In the genomic region with DNA sequence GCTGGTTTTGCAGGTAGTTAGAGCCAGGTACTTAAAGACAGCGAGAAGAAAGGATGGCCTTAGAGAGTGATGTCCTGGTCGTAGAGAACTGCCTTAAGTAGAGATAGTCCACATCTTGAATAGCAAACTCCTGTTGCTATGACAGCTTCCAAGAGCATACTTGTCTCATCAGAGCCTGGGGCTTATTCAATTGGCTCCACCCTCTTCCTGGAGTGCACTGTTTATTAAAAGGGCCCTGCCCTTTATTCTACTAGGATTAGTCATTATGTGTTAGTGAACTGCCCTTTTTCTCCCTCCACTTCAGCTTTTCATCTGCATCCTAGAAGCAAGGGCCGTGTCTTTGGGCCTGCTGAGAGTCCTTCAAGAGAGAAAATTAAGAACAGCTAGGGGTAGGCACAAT, we compare ENCODE assay signal across 10 cellular contexts.
A peak's percentile ranks its signal among the peaks of the same experiment; 100 is the strongest.
DNase-seq lines count a peak whose midpoint lies in the region; ATAC-seq and TF ChIP-seq lines count a peak whose summit lies in the region.
"Had no signal": no experiment of that assay in that cellular context is flagged by ENCODE, and none has a peak within 500 bp of the region (broad histone marks: within the 10 kb centered on the region; RNA-seq: fewer than 3 reads in every experiment).

No MANE protein-coding gene starts in this region.

- peaks cover 3% of the 10 kb centered on the region for H3K27me3 Mint-ChIP-seq in nephron progenitor cell (ENCODE audit: low read depth, poor library complexity)
- H3K27me3 Mint-ChIP-seq: T-helper 17 cell had no signal

- TF ChIP-seq CTCF in IMR-90 (conservative IDR thresholded peaks at IDR 0.05; ENCODE audit: low read depth, low read length) (no peak), mammary epithelial cell (conservative IDR thresholded peaks at IDR 0.05 in 1 of 2, IDR thresholded peaks at IDR 0.05 in 1 of 2; ENCODE audit: extremely low read depth in 1 of 2, insufficient read depth in 1 of 2, low read depth in 1 of 2, low read length in 2 of 2) (no peak), nephron progenitor cell (IDR thresholded peaks at IDR 0.05) (no peak), gastrocnemius medialis (IDR thresholded peaks at IDR 0.05 in 4 of 5, conservative IDR thresholded peaks at IDR 0.05 in 1 of 5) (no peak)

- TF ChIP-seq RAD21 in IMR-90 (IDR thresholded peaks at IDR 0.05; ENCODE audit: low read length), result no peak

- H3K9me3 ChIP-seq in IMR-90 (ENCODE audit: control insufficient read depth, insufficient read depth, low read length) (no peaks in the 10 kb centered on the region), mammary epithelial cell (replicated peaks; ENCODE audit: insufficient read depth, low read length) (peaks cover 2% of the 10 kb centered on the region), gastrocnemius medialis (no peaks in the 10 kb centered on the region)

- peak overlapping the region; percentile 50 for H2BK120ac ChIP-seq in IMR-90 (ENCODE audit: low read depth, low read length)

- H3K56ac ChIP-seq in IMR-90 (ENCODE audit: extremely low read depth, insufficient read depth, low read length), result peak overlapping the region; percentile 10; the same call in 1 of the 2 replicates

- CTCF ChIA-PET in IMR-90 (lab: Yijun Ruan, JAX) (interaction anchor here (0.6 to 0.7 kb wide), 2 partner anchors 82 to 189 kb away, joined by 3 read pairs; no protein-coding TSS in a partner anchor), mammary epithelial cell (lab: Charles Lee; ENCODE audit: low non-redundant PET) (no interaction called here)

- peak overlapping the region; percentile 81; the same call in 1 of the 2 replicates for H3K18ac ChIP-seq in IMR-90 (ENCODE audit: low read depth, low read length)

- peak overlapping the region; percentile 77 for H3K9ac ChIP-seq in IMR-90 (ENCODE audit: low read depth, low read length)
- H3K9ac ChIP-seq in mammary epithelial cell (ENCODE audit: insufficient read depth, low read length), result no peak overlapping the region

- TF ChIP-seq POLR2A in IMR-90 (IDR thresholded peaks at IDR 0.05; ENCODE audit: low read depth, low read length) (no peak), gastrocnemius medialis (IDR thresholded peaks at IDR 0.05) (no peak)

- H2AK5ac ChIP-seq in IMR-90 (ENCODE audit: low read depth, low read length), result 0 out of 2 replicates have a peak overlapping the region, but pooled peaks have one; percentile 7

- H3K14ac ChIP-seq in IMR-90 (replicated peaks; ENCODE audit: low read depth, low read length), result no peak overlapping the region

- H3K23ac ChIP-seq in IMR-90 (ENCODE audit: low read depth, low read length), result no peak overlapping the region

- H3K36me3 ChIP-seq in IMR-90 (ENCODE audit: control insufficient read depth, insufficient read depth, low read length) (no peaks in the 10 kb centered on the region), mammary epithelial cell (ENCODE audit: insufficient read depth, low read length) (no peaks in the 10 kb centered on the region), gastrocnemius medialis (no peaks in the 10 kb centered on the region)

- H3K27ac ChIP-seq in IMR-90 (ENCODE audit: insufficient read depth, low read length) (peak overlapping the region; percentile 75), mammary epithelial cell (ENCODE audit: insufficient read depth, low read depth, low read length) (peak overlapping the region; percentile 65), gastrocnemius medialis (no peak overlapping the region)

- H3K4me3 ChIP-seq in IMR-90 (ENCODE audit: insufficient read depth, low read depth, low read length), result no peak overlapping the region
- H3K4me3 ChIP-seq in mammary epithelial cell (replicated peaks in 1 of 3; ENCODE audit: insufficient read depth in 1 of 3, low read depth in 2 of 3, low read length in 3 of 3), result no peak overlapping the region
- H3K4me3 ChIP-seq in gastrocnemius medialis, result no peak overlapping the region

- peaks cover 6% of the 10 kb centered on the region; the same call in 1 of the 2 replicates for H3K4me1 ChIP-seq in IMR-90 (ENCODE audit: control insufficient read depth, insufficient read depth, low read length)
- H3K4me1 ChIP-seq in mammary epithelial cell (ENCODE audit: insufficient read depth, low read length), result peaks cover 31% of the 10 kb centered on the region
- no peaks in the 10 kb centered on the region for H3K4me1 ChIP-seq in gastrocnemius medialis

- WGBS in IMR-90 (ENCODE audit: extremely low coverage in 2 of 2, insufficient read length in 1 of 2), 2 experiments, result no CpG with 5 or more reads among the region's 3 CpGs
- 22% methylated on average over 3 of the region's 3 CpGs for WGBS in mammary epithelial cell (ENCODE audit: low coverage, missing lambda C conversion rate)

- no peaks in the 10 kb centered on the region for H3K4me1 Mint-ChIP-seq in nephron progenitor cell
- H3K4me1 Mint-ChIP-seq: T-helper 17 cell had no signal

- H3K4ac ChIP-seq in IMR-90 (ENCODE audit: low read depth, low read length), result peak overlapping the region; percentile 68

- H2BK15ac ChIP-seq in IMR-90 (ENCODE audit: low read depth, low read length), result peak overlapping the region; percentile 62; the same call in 2 of the 3 replicates

- POLR2A ChIA-PET in IMR-90 (lab: Charles Lee; ENCODE audit: unreplicated experiment), result no interaction called here

- H2BK5ac ChIP-seq in IMR-90 (ENCODE audit: low read depth, low read length, poor library complexity, severe bottlenecking), result peak overlapping the region; percentile 65

- H3K4me2 ChIP-seq in IMR-90 (ENCODE audit: low read depth, low read length) (peak overlapping the region; percentile 53; the same call in 1 of the 2 replicates), mammary epithelial cell (ENCODE audit: insufficient read depth, low read depth, low read length) (no peak overlapping the region)

- H3K9me3 Mint-ChIP-seq in nephron progenitor cell, result peaks cover 60% of the 10 kb centered on the region

- H3K9me1 ChIP-seq in IMR-90 (ENCODE audit: insufficient read depth, low read length), result peaks cover 3% of the 10 kb centered on the region; the same call in 1 of the 2 replicates

- no peaks in the 10 kb centered on the region for H3K79me2 ChIP-seq in mammary epithelial cell (ENCODE audit: insufficient read depth, low read length)

- BruUV-seq in IMR-90 (replicated peaks; lab: Mats Ljungman, UMichigan) (no TSS peak), mammary epithelial cell (replicated peaks; lab: Mats Ljungman, UMichigan) (no TSS peak)

- H4K20me1 ChIP-seq in IMR-90 (ENCODE audit: insufficient read depth, low read length), result no peaks in the 10 kb centered on the region
- H4K20me1 ChIP-seq in mammary epithelial cell (ENCODE audit: insufficient read depth, low read length), result no peaks in the 10 kb centered on the region

- H2AFZ ChIP-seq in IMR-90 (replicated peaks; ENCODE audit: low read length, poor library complexity) (no peak overlapping the region), mammary epithelial cell (ENCODE audit: low read depth, low read length) (peak overlapping the region; percentile 58)

- in situ Hi-C loops in IMR-90 (cut with MboI; ENCODE audit: low sequenced_read_pairs) (no loop called here), mammary epithelial cell (cut with MboI; ENCODE audit: low sequenced_read_pairs in 2 of 2) (no loop called here), gastrocnemius medialis (cut with MboI; ENCODE audit: low sequenced_read_pairs in 4 of 4) (no loop called here)

- H2BK20ac ChIP-seq in IMR-90 (ENCODE audit: low read depth, low read length), result no peak overlapping the region

- H4K5ac ChIP-seq in IMR-90 (ENCODE audit: low read depth, low read length), result peak overlapping the region; percentile 64; the same call in 1 of the 2 replicates

- peak overlapping the region; percentile 4 to 44; a peak in 1 of 4 replicates for H4K8ac ChIP-seq in IMR-90 (ENCODE audit: low read depth in 2 of 2, low read length in 2 of 2)

- H2AK9ac ChIP-seq in IMR-90 (replicated peaks; ENCODE audit: low read depth, low read length, poor library complexity), result no peak overlapping the region

- intact Hi-C loops in IMR-90 (cut with micrococcal nuclease) (no loop called here), mammary epithelial cell (cut with micrococcal nuclease) (no loop called here), gastrocnemius medialis (cut with DNase I; ENCODE audit: low total_unique reads) (no loop called here)

- H3K79me1 ChIP-seq in IMR-90 (ENCODE audit: low read depth in 1 of 2, low read length in 2 of 2), result no peaks in the 10 kb centered on the region

- ATAC-seq in IMR-90 (ENCODE audit: low read depth) (peak; percentile 89), gastrocnemius medialis (no peak)
- ATAC-seq: T-helper 17 cell had no signal

- H3K4me3 Mint-ChIP-seq in nephron progenitor cell, result no peak overlapping the region
- H3K4me3 Mint-ChIP-seq: T-helper 17 cell had no signal

- H3K27ac Mint-ChIP-seq in nephron progenitor cell, result peak overlapping the region; percentile 50
- H3K27ac Mint-ChIP-seq: T-helper 17 cell had no signal

- H3K27me3 ChIP-seq in IMR-90 (ENCODE audit: control insufficient read depth, insufficient read depth, low read length), result no peaks in the 10 kb centered on the region
- H3K27me3 ChIP-seq in mammary epithelial cell (ENCODE audit: insufficient read depth, low read length), result no peaks in the 10 kb centered on the region
- no peaks in the 10 kb centered on the region for H3K27me3 ChIP-seq in gastrocnemius medialis

- H4K91ac ChIP-seq in IMR-90 (ENCODE audit: insufficient read depth, low read depth, low read length), result peak overlapping the region; percentile 74; the same call in 1 of the 2 replicates

- H3K36me3 Mint-ChIP-seq in nephron progenitor cell (ENCODE audit: low read depth), result peaks cover 11% of the 10 kb centered on the region

- DNase-seq in Daoy (ENCODE audit: low read depth) (peak; percentile 39), IMR-90 (peak; percentile 81), mammary epithelial cell (peak; percentile 76), nephron progenitor cell (no peak), ecto neural progenitor cell (ENCODE audit: low spot score) (no peak), gastrocnemius medialis (no peak), NCI-H526 treated with DMSO at 0.1 percent for 48 hours (lab: John Stamatoyannopoulos, UW) (no peak)
- DNase-seq: hippocampal formation, NCI-H510A treated with DMSO at 0.1 percent for 48 hours, T-helper 17 cell had no signal

- dilution Hi-C loops in IMR-90 (cut with HindIII; ENCODE audit: low sequenced_read_pairs, unreplicated experiment) (no loop called here), mammary epithelial cell (cut with HindIII; ENCODE audit: low sequenced_read_pairs) (no loop called here)

TF ChIP-seq in IMR-90, 13 proteins besides CTCF, POLR2A, EP300 and RAD21 (continues in another document):
- TF ChIP-seq, protein P1, sequence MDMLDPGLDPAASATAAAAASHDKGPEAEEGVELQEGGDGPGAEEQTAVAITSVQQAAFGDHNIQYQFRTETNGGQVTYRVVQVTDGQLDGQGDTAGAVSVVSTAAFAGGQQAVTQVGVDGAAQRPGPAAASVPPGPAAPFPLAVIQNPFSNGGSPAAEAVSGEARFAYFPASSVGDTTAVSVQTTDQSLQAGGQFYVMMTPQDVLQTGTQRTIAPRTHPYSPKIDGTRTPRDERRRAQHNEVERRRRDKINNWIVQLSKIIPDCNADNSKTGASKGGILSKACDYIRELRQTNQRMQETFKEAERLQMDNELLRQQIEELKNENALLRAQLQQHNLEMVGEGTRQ (IDR thresholded peaks at IDR 0.05; ENCODE audit: low read depth, low read length), result no peak
- no peak for TF ChIP-seq MAFK (IDR thresholded peaks at IDR 0.05; ENCODE audit: low read depth, low read length)
- no peak for TF ChIP-seq MXI1 (IDR thresholded peaks at IDR 0.05; ENCODE audit: borderline replicate concordance, low read depth, low read length)
- no peak for TF ChIP-seq NFE2L2 (IDR thresholded peaks at IDR 0.05; ENCODE audit: low read depth, low read length)

Comparison
In these comparisons a context has a peak if more than half of its experiments do, and no peak if none do; other contexts are left out.
1. DNase-seq: peak in Daoy (single experiment), IMR-90 (single experiment) and mammary epithelial cell (single experiment); none in nephron progenitor cell (single experiment), ecto neural progenitor cell (single experiment), gastrocnemius medialis (0 of 2) and NCI-H526 treated with DMSO at 0.1 percent for 48 hours (single experiment).
2. H3K27ac ChIP-seq: peak in IMR-90 (single experiment) and mammary epithelial cell (single experiment); none in gastrocnemius medialis (0 of 4).